34 cellular contexts compared by ENCODE assay signal in genomic region chr13:26927511-26927910, GRCh38.
"Had no signal": no experiment of that assay in that cellular context is flagged by ENCODE, and none has a peak within 500 bp of the region (broad histone marks: within the 10 kb centered on the region; RNA-seq: fewer than 3 reads in every experiment).

No MANE protein-coding gene starts in this region.

- H3K4me1 ChIP-seq: body of pancreas, breast epithelium had no signal

- H3K27ac ChIP-seq: adrenal gland, ascending aorta, body of pancreas, brain microvascular endothelial cell, breast epithelium, cardiac muscle cell had no signal

- H3K27me3 ChIP-seq: adrenal gland, ascending aorta, body of pancreas had no signal

- DNase-seq: activated effector memory CD4-positive, alpha-beta T cell treated with anti-CD3 and anti-CD28 coated beads, Interleukin-2, amount 50 U/mL, for 16 hours; activated effector memory CD4-positive, alpha-beta T cell treated with Interleukin-2 at 50 U/mL for 16 hours; activated gamma-delta T cell; activated gamma-delta T cell treated with Interleukin-2 at 50 U/mL for 16 hours; activated naive CD4-positive, alpha-beta T cell; activated naive CD4-positive, alpha-beta T cell treated with anti-CD3 and anti-CD28 coated beads for 36 hours; activated naive CD4-positive, alpha-beta T cell treated with anti-CD3 and anti-CD28 coated beads, Interleukin-2, amount 10 ng/mL, durations not matched to agents 7 days and 5 days; activated naive CD4-positive, alpha-beta T cell treated with anti-CD3 and anti-CD28 coated beads, Interleukin-2, amount 50 U/mL, for 16 hours; activated naive CD4-positive, alpha-beta T cell treated with Interleukin-2 at 50 U/mL for 16 hours; activated naive CD8-positive, alpha-beta T cell treated with anti-CD3 and anti-CD28 coated beads for 36 hours; activated naive CD8-positive, alpha-beta T cell treated with anti-CD3 and anti-CD28 coated beads, Interleukin-2, amount 10 ng/mL, durations not matched to agents 7 days and 5 days; activated naive CD8-positive, alpha-beta T cell treated with anti-CD3 and anti-CD28 coated beads, Interleukin-2, amount 50 U/mL, for 24 hours; activated T-cell treated with anti-CD3 and anti-CD28 coated beads, Interleukin-2, amount 50 U/mL, for 1 hour; activated T-cell treated with anti-CD3 and anti-CD28 coated beads, Interleukin-2, amount 50 U/mL, for 24 hours; activated T-cell treated with anti-CD3 and anti-CD28 coated beads, Interleukin-2, amount 50 U/mL, for 4 hours; activated T-cell treated with anti-CD3 and anti-CD28 coated beads, Interleukin-2, amount 50 U/mL, for 48 hours; activated T-cell treated with anti-CD3 and anti-CD28 coated beads, Interleukin-2, amount 50 U/mL, for 72 hours; adrenal gland; amniotic stem cell; amygdala; anterior cingulate cortex; aorta; body of pancreas; brain microvascular endothelial cell; caudate nucleus; central memory CD4-positive, alpha-beta T cell; cerebellar nuclear complex had no signal

- H3K4me3 ChIP-seq: adrenal gland, ascending aorta, body of pancreas, breast epithelium, cardiac muscle cell had no signal

- H3K36me3 ChIP-seq: adrenal gland, ascending aorta, brain microvascular endothelial cell, breast epithelium, cardiac muscle cell had no signal

- H3K9me3 ChIP-seq: adrenal gland, ascending aorta, body of pancreas, breast epithelium had no signal

- FAIRE-seq: astrocyte, bronchial epithelial cell had no signal

- ATAC-seq: activated naive CD4-positive, alpha-beta T cell treated with anti-CD3 and anti-CD28 coated beads, Interleukin-2, amount 50 U/mL, for 72 hours; activated naive CD8-positive, alpha-beta T cell treated with anti-CD3 and anti-CD28 coated beads, Interleukin-2, amount 50 U/mL, for 24 hours; activated T-cell treated with anti-CD3 and anti-CD28 coated beads, Interleukin-2, amount 50 U/mL, for 4 hours; activated T-cell treated with anti-CD3 and anti-CD28 coated beads, Interleukin-2, amount 50 U/mL, for 72 hours; activated T-helper 17 cell treated with anti-CD3 and anti-CD28 coated beads, Interleukin-2, amount 50 U/mL, for 72 hours; body of pancreas had no signal
